Comparison of ENCODE assay signal across 24 cellular contexts in genomic region chr1:2144501-2145090, GRCh38.
"Had no signal": no experiment of that assay in that cellular context is flagged by ENCODE, and none has a peak within 500 bp of the region (broad histone marks: within the 10 kb centered on the region; RNA-seq: fewer than 3 reads in every experiment).

No MANE protein-coding gene starts in this region.

- H3K9me3 Mint-ChIP-seq: effector memory CD8-positive, alpha-beta T cell; naive thymus-derived CD8-positive, alpha-beta T cell; neural crest cell; stimulated activated effector memory CD8-positive, alpha-beta T cell treated with anti-CD3 and anti-CD28 coated beads, Interleukin-12 subunit alpha, Interleukin-12 subunit beta, amount 100 ng/mL, for 72 hours; type B pancreatic cell had no signal

- H3K9me3 ChIP-seq: esophagus squamous epithelium, left lung, lower lobe of right lung, ovary, psoas muscle, stomach, thyroid gland had no signal

- H3K27me3 ChIP-seq: cardiac muscle cell, esophagus squamous epithelium, left lung, ovary, stomach, thyroid gland had no signal

- H3K4me3 Mint-ChIP-seq: effector memory CD8-positive, alpha-beta T cell; neural crest cell; stimulated activated effector memory CD8-positive, alpha-beta T cell treated with anti-CD3 and anti-CD28 coated beads, Interleukin-12 subunit alpha, Interleukin-12 subunit beta, amount 100 ng/mL, for 72 hours; type B pancreatic cell had no signal

- H3K36me3 ChIP-seq: cardiac muscle cell, ovary had no signal

- H3K36me3 Mint-ChIP-seq: naive thymus-derived CD8-positive, alpha-beta T cell; stimulated activated effector memory CD8-positive, alpha-beta T cell treated with anti-CD3 and anti-CD28 coated beads, Interleukin-12 subunit alpha, Interleukin-12 subunit beta, amount 100 ng/mL, for 72 hours had no signal

- H3K27me3 Mint-ChIP-seq: effector memory CD8-positive, alpha-beta T cell; naive thymus-derived CD8-positive, alpha-beta T cell; type B pancreatic cell had no signal

- H3K4me2 ChIP-seq: smooth muscle cell had no signal

- H3K4me3 ChIP-seq: cardiac muscle cell, esophagus squamous epithelium, left lung, lower lobe of right lung, ovary, psoas muscle, smooth muscle cell, stomach, thyroid gland had no signal

- H3K27ac ChIP-seq: cardiac muscle cell, esophagus squamous epithelium, left lung, lower lobe of right lung, ovary, psoas muscle, stomach, thyroid gland had no signal

- H3K27ac Mint-ChIP-seq: effector memory CD8-positive, alpha-beta T cell; stimulated activated effector memory CD8-positive, alpha-beta T cell treated with anti-CD3 and anti-CD28 coated beads, Interleukin-12 subunit alpha, Interleukin-12 subunit beta, amount 100 ng/mL, for 72 hours; type B pancreatic cell had no signal

- ATAC-seq: effector memory CD8-positive, alpha-beta T cell; left lung; lower lobe of right lung; naive thymus-derived CD8-positive, alpha-beta T cell; psoas muscle; sciatic nerve; stimulated activated effector memory CD8-positive, alpha-beta T cell treated with anti-CD3 and anti-CD28 coated beads, Interleukin-12 subunit alpha, Interleukin-12 subunit beta, amount 100 ng/mL, for 72 hours had no signal

- H3K4me1 ChIP-seq: esophagus squamous epithelium, psoas muscle, stomach, thyroid gland had no signal

- DNase-seq: cortex of kidney; effector memory CD8-positive, alpha-beta T cell; erythroblast; esophagus squamous epithelium; foreskin melanocyte; glutamatergic neuron; nucleus accumbens; ovary; stimulated activated CD4-positive, alpha-beta T cell treated with anti-CD3 and anti-CD28 coated beads, Interleukin-12 subunit alpha, Interleukin-12 subunit beta, amount 100 ng/mL, for 4 hours; stimulated activated CD4-positive, alpha-beta T cell treated with anti-CD3 and anti-CD28 coated beads, Interleukin-1b, Interleukin-23, amount 100 ng/mL, for 48 hours; stimulated activated CD4-positive, alpha-beta T cell treated with anti-CD3 and anti-CD28 coated beads, Interleukin-4, amount 100 ng/mL, for 1 hour; stimulated activated naive CD4-positive, alpha-beta T cell treated with Interleukin-2 at 50 U/mL for 16 hours; stomach; thyroid gland had no signal
